ENCODE assay signal across 9 cellular contexts in the genomic region with DNA sequence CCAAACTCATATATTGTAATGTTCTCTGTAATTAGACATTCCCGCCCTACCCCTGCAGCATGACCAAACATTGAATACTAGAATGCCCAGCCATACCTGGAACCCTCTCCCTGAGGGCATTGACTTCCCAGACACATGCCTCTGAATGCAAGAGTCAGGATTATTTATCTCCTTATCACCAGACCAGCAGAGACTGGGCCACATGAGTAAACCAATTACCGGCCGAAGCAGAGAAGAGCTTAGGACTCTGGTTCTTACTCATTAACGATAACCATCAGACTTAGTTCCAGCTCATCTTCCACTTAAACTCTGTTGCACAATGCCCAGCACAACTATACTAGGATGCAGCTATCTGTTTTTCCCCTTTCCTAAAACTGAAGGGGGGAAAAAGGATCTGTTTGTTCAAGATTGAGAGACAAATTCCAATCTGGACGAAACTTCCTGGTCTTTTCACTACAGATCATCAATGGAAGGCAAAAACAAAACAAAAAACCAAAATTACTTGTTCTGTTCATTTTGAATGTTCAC.
DNase-seq lines count a peak whose midpoint lies in the region; ATAC-seq and TF ChIP-seq lines count a peak whose summit lies in the region.
"Had no signal": no experiment of that assay in that cellular context is flagged by ENCODE, and none has a peak within 500 bp of the region (broad histone marks: within the 10 kb centered on the region; RNA-seq: fewer than 3 reads in every experiment).

No MANE protein-coding gene starts in this region.

- H3K9me3 ChIP-seq in CD4-positive, alpha-beta T cell (ENCODE audit: control insufficient read depth, low read length): no peaks in the 10 kb centered on the region

- H3K36me3 Mint-ChIP-seq in CD4-positive, alpha-beta T cell (ENCODE audit: low read depth): peaks cover 64% of the 10 kb centered on the region
- H3K36me3 Mint-ChIP-seq in nephron (ENCODE audit: low read depth): no peaks in the 10 kb centered on the region

- intact Hi-C loops in CD4-positive, alpha-beta T cell (cut with DNase I, micrococcal nuclease): no loop called here

- no peak for DNase-seq in CD4-positive, alpha-beta T cell
- peak; percentile 82 for DNase-seq in NB4 (ENCODE audit: low read depth)
- peak; percentile 22 to 25 for DNase-seq in erythroblast (lab: John Stamatoyannopoulos, UW)
- no peak for DNase-seq in COLO829 (ENCODE audit: low spot score)
- no peak for DNase-seq in NCI-H2081 (lab: John Stamatoyannopoulos, UW)
- no peak for DNase-seq in activated naive CD4-positive, alpha-beta T cell treated with anti-CD3 and anti-CD28 coated beads, Interleukin-2, amount 50 U/mL, for 16 hours
- DNase-seq: NCI-H2107 had no signal

- no peaks in the 10 kb centered on the region for H3K27me3 ChIP-seq in CD4-positive, alpha-beta T cell (ENCODE audit: control insufficient read depth, insufficient read depth, low read length)

- H3K4me3 ChIP-seq in NB4 (ENCODE audit: low read depth, low read length): peak overlapping the region; percentile 29

- no peaks in the 10 kb centered on the region for H3K9me3 Mint-ChIP-seq in CD4-positive, alpha-beta T cell
- no peaks in the 10 kb centered on the region for H3K9me3 Mint-ChIP-seq in nephron

- POLR2A ChIA-PET in CD4-positive, alpha-beta T cell (lab: Charles Lee): interaction anchor here (3.0 to 6.9 kb wide), 2 partner anchors 11 to 50 kb away, joined by 12 to 41 read pairs; no protein-coding TSS in a partner anchor

- CTCF ChIA-PET in CD4-positive, alpha-beta T cell (lab: Charles Lee): interaction anchor here (1.0 kb wide), 1 partner anchor 34 kb away, joined by 4 read pairs; no protein-coding TSS in a partner anchor

- no peaks in the 10 kb centered on the region for H3K27me3 Mint-ChIP-seq in CD4-positive, alpha-beta T cell
- no peaks in the 10 kb centered on the region for H3K27me3 Mint-ChIP-seq in nephron (ENCODE audit: low read depth)

- no peak overlapping the region for H3K27ac ChIP-seq in CD4-positive, alpha-beta T cell (ENCODE audit: low read depth, low read length)

- H3K27ac Mint-ChIP-seq in CD4-positive, alpha-beta T cell: peak overlapping the region; percentile 92
- peak overlapping the region; percentile 80 to 90 (median 83) for H3K27ac Mint-ChIP-seq in nephron

- no peak overlapping the region for H3K4me3 Mint-ChIP-seq in CD4-positive, alpha-beta T cell
- H3K4me3 Mint-ChIP-seq in nephron: no peak overlapping the region

- TF ChIP-seq POLR2A in NB4 (IDR thresholded peaks at IDR 0.05; ENCODE audit: extremely low read depth, insufficient read length): no peak
- TF ChIP-seq POLR2A in erythroblast (IDR thresholded peaks at IDR 0.05; ENCODE audit: low read length): no peak

- TF ChIP-seq CTCF in CD4-positive, alpha-beta T cell (IDR thresholded peaks at IDR 0.05): no peak
- TF ChIP-seq CTCF in NB4 (IDR thresholded peaks at IDR 0.05; ENCODE audit: low read depth, low read length) (no peak), nephron (IDR thresholded peaks at IDR 0.05; ENCODE audit: unreplicated experiment in 3 of 3) (no peak)

- no peak for ATAC-seq in CD4-positive, alpha-beta T cell (ENCODE audit: poor library complexity)
- no peak for ATAC-seq in HG03108 (IDR thresholded peaks at IDR 0.05; ENCODE audit: unreplicated experiment)

- H3K4me1 Mint-ChIP-seq in CD4-positive, alpha-beta T cell (ENCODE audit: low read depth): peaks cover 87% of the 10 kb centered on the region
- peaks cover 14% of the 10 kb centered on the region for H3K4me1 Mint-ChIP-seq in nephron

Comparison
In these comparisons a context has a peak if more than half of its experiments do, and no peak if none do; other contexts are left out.
1. DNase-seq: peak in NB4 (single experiment) and erythroblast (2 of 2); none in CD4-positive, alpha-beta T cell (0 of 10), COLO829 (single experiment), NCI-H2081 (0 of 2) and activated naive CD4-positive, alpha-beta T cell treated with anti-CD3 and anti-CD28 coated beads, Interleukin-2, amount 50 U/mL, for 16 hours (single experiment).